In genomic region chr2:197707316-197708213, GRCh38 we compare ENCODE assay signal across 8 cellular contexts. TPM values are rescaled to one million over a fixed set of nuclear protein-coding genes. Genes with fewer than 3 reads are reported as not detected.
DNase-seq lines count a peak whose midpoint lies in the region; ATAC-seq and TF ChIP-seq lines count a peak whose summit lies in the region.

No MANE protein-coding gene starts in this region.

- H3K27ac ChIP-seq in psoas muscle, result no peak overlapping the region

- H3K27me3 Mint-ChIP-seq in activated B cell treated with CpG ODN at 0.5 μM for 24 hours, result peaks cover 1% of the 10 kb centered on the region

- ATAC-seq in activated B cell treated with CpG ODN at 0.5 μM for 24 hours (ENCODE audit: low read depth), result no peak
- peak in 2 of 4 donors; percentile 31 to 44 for ATAC-seq in psoas muscle
- ATAC-seq in GM21367 (IDR thresholded peaks at IDR 0.05; ENCODE audit: unreplicated experiment), result no peak

- intact Hi-C loops in activated B cell treated with CpG ODN at 0.5 μM for 24 hours (cut with micrococcal nuclease), result loop anchor here (1.0 to 10.0 kb wide), 4 partner anchors 71 to 913 kb away; partner anchors contain the start of gene GTF3C3
- intact Hi-C loops in psoas muscle (cut with DNase I), result loop anchor here (2.0 to 10.0 kb wide), 5 partner anchors 71 to 589 kb away; partner anchors contain the start of gene BOLL (in 1 of the 2)

- peak overlapping the region; percentile 97 for H3K4me3 ChIP-seq in psoas muscle

- H3K36me3 Mint-ChIP-seq in activated B cell treated with CpG ODN at 0.5 μM for 24 hours (ENCODE audit: low read depth), result peaks cover 22% of the 10 kb centered on the region

- no peaks in the 10 kb centered on the region for H3K9me3 Mint-ChIP-seq in activated B cell treated with CpG ODN at 0.5 μM for 24 hours

- H3K4me1 Mint-ChIP-seq in activated B cell treated with CpG ODN at 0.5 μM for 24 hours, result peaks cover 44% of the 10 kb centered on the region

- 9 to 12% (median 12%) methylated on average over 4 of the region's 4 CpGs for WGBS in psoas muscle, 3 donors

- H3K4me3 Mint-ChIP-seq in activated B cell treated with CpG ODN at 0.5 μM for 24 hours, result peak overlapping the region; percentile 89

- TF ChIP-seq CTCF in activated B cell treated with CpG ODN at 0.5 μM for 24 hours (IDR thresholded peaks at IDR 0.05) (peak; percentile 48), psoas muscle (IDR thresholded peaks at IDR 0.05) (peak; percentile 73)

- H3K27me3 ChIP-seq in psoas muscle (ENCODE audit: insufficient read depth in 3 of 3, low read length in 2 of 3), result no peaks in the 10 kb centered on the region

- CTCF ChIA-PET in activated B cell treated with CpG ODN at 0.5 μM for 24 hours (lab: Charles Lee), result interaction anchor here (1.7 to 2.4 kb wide), 3 partner anchors 8 to 589 kb away, joined by 4 to 14 read pairs (median 7); no protein-coding TSS in a partner anchor

- H3K36me3 ChIP-seq in psoas muscle (ENCODE audit: insufficient read depth in 1 of 2, low read depth in 1 of 2), result no peaks in the 10 kb centered on the region

- H3K4me1 ChIP-seq in psoas muscle, result peaks cover 22% of the 10 kb centered on the region

- no peak overlapping the region for H3K27ac Mint-ChIP-seq in activated B cell treated with CpG ODN at 0.5 μM for 24 hours

- DNase-seq in A172 (ENCODE audit: low spot score) (peak; percentile 37), ELR (ENCODE audit: low read depth) (peak; percentile 74), NAMALWA (ENCODE audit: low spot score) (peak; percentile 74), activated B cell treated with CpG ODN at 0.5 μM for 24 hours (no peak), globus pallidus (ENCODE audit: low spot score) (peak; percentile 61), psoas muscle (no peak)
- DNase-seq in stimulated activated CD4-positive, alpha-beta T cell treated with anti-CD3 and anti-CD28 coated beads, Interleukin-12 subunit alpha, Interleukin-12 subunit beta, amount 100 ng/mL, for 4 hours, result no peak

- POLR2A ChIA-PET in activated B cell treated with CpG ODN at 0.5 μM for 24 hours (lab: Charles Lee), result interaction anchor here (2.5 kb wide), 1 partner anchor 208 kb away, joined by 10 read pairs; the partner anchor contains the start of genes HSPD1 and HSPE1

- no peaks in the 10 kb centered on the region for H3K9me3 ChIP-seq in psoas muscle

RNA-seq across cellular contexts. Expression of gene MARS2, which starts 2.4 kb away (rescaled TPM):
- total RNA-seq in A172 (2014; rRNA removed; shearing (Covaris generic)), result 3.5 and 5.6 TPM in 2 replicates
- total RNA-seq in activated B cell treated with CpG ODN at 0.5 μM for 24 hours (14.6 and 15.4 TPM in 2 replicates), psoas muscle (10 to 100 TPM in 1 of 4 donors, 1 to 10 TPM in 3; 5.9 to 12.6 (median 7.3) TPM)
- polyA plus RNA-seq in psoas muscle, result 10 to 100 TPM in 1 of 3 donors, 1 to 10 TPM in 2; 4.0 to 15.0 (median 9.2) TPM

RNA-seq across cellular contexts. Expression of gene RFTN2, which starts 32.2 kb away (rescaled TPM):
- 0.12 TPM in 1 of 2 replicates, not detected in the other for total RNA-seq in A172 (2014; rRNA removed; shearing (Covaris generic))
- total RNA-seq in activated B cell treated with CpG ODN at 0.5 μM for 24 hours (not detected in 2 replicates), psoas muscle (1 to 10 TPM in 3 of 4 donors, under 1 TPM in 1; 0.92 to 5.4 (median 2.2) TPM)
- polyA plus RNA-seq in psoas muscle, result under 1 TPM; 0.57 to 0.64 (median 0.61) TPM

Comparison
In these comparisons a context has a peak if more than half of its experiments do, and no peak if none do; other contexts are left out.
1. DNase-seq: peak in A172 (single experiment), ELR (single experiment), NAMALWA (single experiment) and globus pallidus (single experiment); none in activated B cell treated with CpG ODN at 0.5 μM for 24 hours (single experiment), psoas muscle (0 of 2) and stimulated activated CD4-positive, alpha-beta T cell treated with anti-CD3 and anti-CD28 coated beads, Interleukin-12 subunit alpha, Interleukin-12 subunit beta, amount 100 ng/mL, for 4 hours (single experiment).